Comparison of ENCODE assay signal across 28 cellular contexts in genomic region chr11:10696797-10697620, GRCh38. TPM values are rescaled to one million over a fixed set of nuclear protein-coding genes. Genes with fewer than 3 reads are reported as not detected.
DNase-seq lines count a peak whose midpoint lies in the region; ATAC-seq lines count a peak whose summit lies in the region.
"Had no signal": no experiment of that assay in that cellular context is flagged by ENCODE, and none has a peak within 500 bp of the region (broad histone marks: within the 10 kb centered on the region; RNA-seq: fewer than 3 reads in every experiment).

No MANE protein-coding gene starts in this region.

- H3K9me3 ChIP-seq in skeletal muscle tissue (ENCODE audit: control insufficient read depth in 3 of 3, low read length in 3 of 3) = no peaks in the 10 kb centered on the region
- H3K9me3 ChIP-seq: SJSA1 had no signal

- no peak overlapping the region for H3K9ac ChIP-seq in skeletal muscle tissue (ENCODE audit: low read depth in 1 of 3, low read length in 3 of 3)

- DNase-seq in Right ventricle myocardium inferior (ENCODE audit: missing footprints) (no peak), cardiac septum (ENCODE audit: low spot score) (no peak), left ventricle myocardium superior (no peak), EL (no peak), T-helper 9 cell (no peak), CD1c-positive myeloid dendritic cell (ENCODE audit: extremely low spot score) (no peak), Ammon's horn (ENCODE audit: low spot score) (no peak)
- DNase-seq: activated CD8-positive, alpha-beta memory T cell treated with anti-CD3 and anti-CD28 coated beads for 24 hours; activated naive CD4-positive, alpha-beta T cell; activated T-cell treated with anti-CD3 and anti-CD28 coated beads, Interleukin-2, amount 50 U/mL, for 24 hours; AML-193; COR-L47; DMS79; glutamatergic neuron; H9; kidney glomerular epithelial cell; NCI-H1092; NCI-H1930; NCI-H69; spleen; stimulated activated CD4-positive, alpha-beta T cell treated with anti-CD3 and anti-CD28 coated beads, Interleukin-2, amount 100 ng/mL, for 48 hours had no signal

- peaks cover 9 to 12% (median 10%) of the 10 kb centered on the region in 3 donors for H3K4me1 ChIP-seq in skeletal muscle tissue (ENCODE audit: control insufficient read depth in 3 of 3, insufficient read depth in 3 of 3, low read length in 3 of 3)

- no peak overlapping the region for H3K4me3 ChIP-seq in skeletal muscle tissue (ENCODE audit: low read length in 3 of 3)
- H3K4me3 ChIP-seq: GM12878, SJSA1, spleen, tibial nerve had no signal

- H3K27ac ChIP-seq in skeletal muscle tissue (ENCODE audit: low read depth, low read length) = peak overlapping the region; percentile 21
- H3K27ac ChIP-seq: SJSA1, spleen had no signal

- peak; percentile 23 for ATAC-seq in Right ventricle myocardium inferior
- peak; percentile 47 for ATAC-seq in left ventricle myocardium superior
- ATAC-seq: GM12878; stimulated activated memory B cell treated with anti-CD40 and anti-IgM and Interleukin-4, amounts not matched to agents 10 μg/mL and 1 μg/mL and 100 μg/mL, for 72 hours had no signal

- peaks cover 0 to 3% (median 0%) of the 10 kb centered on the region in 3 donors for H3K27me3 ChIP-seq in skeletal muscle tissue (ENCODE audit: control insufficient read depth in 3 of 3, insufficient read depth in 3 of 3, low read length in 3 of 3)
- H3K27me3 ChIP-seq: SJSA1, spleen, tibial nerve had no signal

- H3K36me3 ChIP-seq in skeletal muscle tissue (ENCODE audit: control insufficient read depth in 3 of 3, insufficient read depth in 3 of 3, low read length in 3 of 3) = no peaks in the 10 kb centered on the region
- H3K36me3 ChIP-seq: SJSA1, spleen, tibial nerve had no signal

- intact Hi-C loops in Right ventricle myocardium inferior (cut with DNase I) = no loop called here
- intact Hi-C loops in cardiac septum (cut with DNase I) = no loop called here
- intact Hi-C loops in left ventricle myocardium superior (cut with micrococcal nuclease) = no loop called here

RNA-seq across cellular contexts. Expression of gene IRAG1, which starts 3.5 kb away (rescaled TPM):
- total RNA-seq in Right ventricle myocardium inferior = 5.9 TPM
- 6.4 TPM for total RNA-seq in cardiac septum
- 5.2 TPM for total RNA-seq in left ventricle myocardium superior
- 2.6 TPM for total RNA-seq in skeletal muscle tissue
- total RNA-seq: A172; T-helper 1 cell treated with Interleukin-12 subunit alpha and Interleukin-12 subunit beta and Interleukin-4 antibody, amounts not matched to agents 30 ng/mL and 1 ng/mL, for 36 hours had no signal

RNA-seq across cellular contexts. Expression of gene CTR9, which starts 54.0 kb away (rescaled TPM):
- total RNA-seq in Right ventricle myocardium inferior (20.6 TPM), cardiac septum (27.6 TPM), left ventricle myocardium superior (25.6 TPM), skeletal muscle tissue (22.4 TPM)
